ENCODE assay signal across 10 cellular contexts in the genomic region with DNA sequence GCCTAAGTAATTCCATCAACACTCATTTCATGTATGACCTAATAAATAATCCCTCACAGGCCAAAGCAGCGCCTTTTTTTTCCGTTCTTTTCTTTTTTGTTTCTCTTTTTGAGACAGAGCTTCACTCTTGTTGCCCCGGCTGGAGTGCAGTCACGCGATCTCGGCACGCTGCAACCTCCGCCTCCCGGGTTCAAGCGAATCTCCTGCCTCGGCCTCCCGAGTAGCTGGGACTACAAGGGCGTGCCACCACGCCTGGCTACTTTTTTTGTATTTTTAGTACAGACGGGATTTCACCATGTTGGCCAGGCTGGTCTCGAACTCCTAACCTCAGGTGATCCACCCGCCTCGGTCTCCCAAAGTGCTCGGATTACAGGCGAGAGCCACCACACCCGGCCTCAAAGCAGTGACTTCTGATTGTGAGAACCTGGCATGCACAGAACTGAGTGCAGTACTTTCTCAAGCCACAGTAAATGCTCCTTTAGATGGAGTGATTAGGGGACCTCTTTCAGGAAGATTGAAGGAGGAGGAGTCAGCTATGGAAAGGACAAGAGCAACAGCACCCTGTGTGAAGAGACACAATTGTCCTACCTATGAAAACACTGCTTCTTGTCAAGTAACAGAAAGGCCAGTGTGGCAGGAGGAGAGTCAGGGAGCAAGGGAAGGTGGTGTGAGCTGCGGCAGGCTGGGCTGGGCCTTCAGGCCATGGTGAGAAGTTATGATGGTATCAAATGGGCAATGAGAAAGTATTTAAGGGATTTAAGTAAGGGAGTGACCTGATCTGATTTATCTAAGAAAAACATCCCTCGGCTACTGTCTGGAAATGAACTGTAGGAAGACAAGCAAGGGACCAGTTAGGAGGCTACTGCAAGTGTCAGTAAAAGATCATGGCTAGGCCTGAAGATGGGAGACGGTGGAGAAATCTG. TPM values are rescaled to one million over a fixed set of nuclear protein-coding genes. Genes with fewer than 3 reads are reported as not detected.
A peak's percentile ranks its signal among the peaks of the same experiment; 100 is the strongest.
DNase-seq lines count a peak whose midpoint lies in the region; ATAC-seq and TF ChIP-seq lines count a peak whose summit lies in the region.
"Had no signal": no experiment of that assay in that cellular context is flagged by ENCODE, and none has a peak within 500 bp of the region (broad histone marks: within the 10 kb centered on the region; RNA-seq: fewer than 3 reads in every experiment).

No MANE protein-coding gene starts in this region.

- no peaks in the 10 kb centered on the region for H3K9me3 Mint-ChIP-seq in activated T-cell treated with anti-CD3 and anti-CD28 coated beads, Interleukin-2, amount 50 U/mL, for 72 hours
- no peaks in the 10 kb centered on the region for H3K9me3 Mint-ChIP-seq in T-cell
- no peaks in the 10 kb centered on the region for H3K9me3 Mint-ChIP-seq in stimulated activated memory B cell treated with anti-CD40 and anti-IgM and Interleukin-4, amounts not matched to agents 10 μg/mL and 1 μg/mL and 100 μg/mL, for 72 hours

- H3K27ac Mint-ChIP-seq in activated T-cell treated with anti-CD3 and anti-CD28 coated beads, Interleukin-2, amount 50 U/mL, for 72 hours = no peak overlapping the region
- H3K27ac Mint-ChIP-seq in T-cell = peak overlapping the region in 1 of 2 donors; percentile 45
- peak overlapping the region; percentile 99 for H3K27ac Mint-ChIP-seq in stimulated activated memory B cell treated with anti-CD40 and anti-IgM and Interleukin-4, amounts not matched to agents 10 μg/mL and 1 μg/mL and 100 μg/mL, for 72 hours

- no peak for TF ChIP-seq POLR2A in erythroblast (IDR thresholded peaks at IDR 0.05; ENCODE audit: low read length)

- no peak for DNase-seq in activated T-cell treated with anti-CD3 and anti-CD28 coated beads, Interleukin-2, amount 50 U/mL, for 72 hours
- DNase-seq in activated T-cell treated with anti-CD3 and anti-CD28 coated beads, Interleukin-2, amount 50 U/mL, for 1 hour = no peak
- DNase-seq in T-cell (no peak), erythroblast (lab: John Stamatoyannopoulos, UW) (peak; percentile 19 to 33), left lung (no peak), GM03348 (ENCODE audit: low spot score) (no peak)
- DNase-seq: NCI-H2081 treated with DMSO at 0.1 percent for 48 hours, tibial artery had no signal

- no peak for TF ChIP-seq CTCF in left lung (IDR thresholded peaks at IDR 0.05)

- peaks cover 0 to 5% of the 10 kb centered on the region in 2 donors for H3K36me3 Mint-ChIP-seq in activated T-cell treated with anti-CD3 and anti-CD28 coated beads, Interleukin-2, amount 50 U/mL, for 72 hours (ENCODE audit: insufficient read depth in 2 of 2)
- H3K36me3 Mint-ChIP-seq in T-cell = peaks cover under 1% of the 10 kb centered on the region
- peaks cover 6% of the 10 kb centered on the region for H3K36me3 Mint-ChIP-seq in stimulated activated memory B cell treated with anti-CD40 and anti-IgM and Interleukin-4, amounts not matched to agents 10 μg/mL and 1 μg/mL and 100 μg/mL, for 72 hours

- H3K4me3 ChIP-seq in left lung = no peak overlapping the region

- H3K27ac ChIP-seq in left lung = no peak overlapping the region

- H3K9me3 ChIP-seq in left lung = no peaks in the 10 kb centered on the region
- H3K9me3 ChIP-seq: tibial artery had no signal

- intact Hi-C loops in left lung (cut with DNase I) = no loop called here

- H3K36me3 ChIP-seq in left lung = no peaks in the 10 kb centered on the region
- H3K36me3 ChIP-seq: tibial artery had no signal

- H3K4me1 Mint-ChIP-seq in activated T-cell treated with anti-CD3 and anti-CD28 coated beads, Interleukin-2, amount 50 U/mL, for 72 hours (ENCODE audit: low read depth) = peaks cover 31% of the 10 kb centered on the region
- H3K4me1 Mint-ChIP-seq in T-cell = peaks cover 21 to 30% (median 29%) of the 10 kb centered on the region in 3 donors
- H3K4me1 Mint-ChIP-seq in stimulated activated memory B cell treated with anti-CD40 and anti-IgM and Interleukin-4, amounts not matched to agents 10 μg/mL and 1 μg/mL and 100 μg/mL, for 72 hours = peaks cover 25% of the 10 kb centered on the region

- no peaks in the 10 kb centered on the region for H3K27me3 Mint-ChIP-seq in activated T-cell treated with anti-CD3 and anti-CD28 coated beads, Interleukin-2, amount 50 U/mL, for 72 hours (ENCODE audit: low read depth)
- H3K27me3 Mint-ChIP-seq in T-cell = no peaks in the 10 kb centered on the region
- H3K27me3 Mint-ChIP-seq in stimulated activated memory B cell treated with anti-CD40 and anti-IgM and Interleukin-4, amounts not matched to agents 10 μg/mL and 1 μg/mL and 100 μg/mL, for 72 hours = no peaks in the 10 kb centered on the region

- POLR2A ChIA-PET in T-cell (lab: Charles Lee) = interaction anchor here in 1 of 2 donors (0.6 to 0.7 kb wide), 2 partner anchors 47 to 86 kb away, joined by 3 read pairs; no protein-coding TSS in a partner anchor

- H3K4me3 Mint-ChIP-seq in activated T-cell treated with anti-CD3 and anti-CD28 coated beads, Interleukin-2, amount 50 U/mL, for 72 hours = peak overlapping the region; percentile 2 to 92
- peak overlapping the region; percentile 52 to 85 (median 64) for H3K4me3 Mint-ChIP-seq in T-cell
- peak overlapping the region; percentile 39 for H3K4me3 Mint-ChIP-seq in stimulated activated memory B cell treated with anti-CD40 and anti-IgM and Interleukin-4, amounts not matched to agents 10 μg/mL and 1 μg/mL and 100 μg/mL, for 72 hours

- H3K27me3 ChIP-seq in left lung = no peaks in the 10 kb centered on the region
- H3K27me3 ChIP-seq: tibial artery had no signal

- ATAC-seq in activated T-cell treated with anti-CD3 and anti-CD28 coated beads, Interleukin-2, amount 50 U/mL, for 72 hours (replicated peaks in 1 of 2) = no peak
- ATAC-seq in T-cell (replicated peaks in 1 of 4) (no peak), left lung (no peak), HG03045 (IDR thresholded peaks at IDR 0.05; ENCODE audit: unreplicated experiment) (no peak)
- no peak for ATAC-seq in stimulated activated memory B cell treated with anti-CD40 and anti-IgM and Interleukin-4, amounts not matched to agents 10 μg/mL and 1 μg/mL and 100 μg/mL, for 72 hours

- peaks cover 0 to 29% of the 10 kb centered on the region in 2 donors for H3K4me1 ChIP-seq in left lung

- CTCF ChIA-PET in T-cell (lab: Charles Lee) = interaction anchor here (0.6 to 1.1 kb wide), 3 partner anchors 16 to 313 kb away, joined by 3 to 4 read pairs (median 3); no protein-coding TSS in a partner anchor

RNA-seq across cellular contexts. Expression of gene SCAF8, which starts 1.7 kb away (rescaled TPM):
- total RNA-seq in activated T-cell treated with anti-CD3 and anti-CD28 coated beads, Interleukin-2, amount 50 U/mL, for 72 hours = 10 to 100 TPM; 40.2 to 45.0 TPM
- total RNA-seq in T-cell = 10 to 100 TPM; 53.1 to 61.1 (median 55.2) TPM
- total RNA-seq in left lung = 10 to 100 TPM; 34.3 to 34.7 TPM

Comparison
In these comparisons a context has a peak if more than half of its experiments do, and no peak if none do; other contexts are left out.
1. DNase-seq: peak in erythroblast (2 of 2); none in activated T-cell treated with anti-CD3 and anti-CD28 coated beads, Interleukin-2, amount 50 U/mL, for 72 hours (0 of 2), activated T-cell treated with anti-CD3 and anti-CD28 coated beads, Interleukin-2, amount 50 U/mL, for 1 hour (single experiment), T-cell (0 of 34), left lung (0 of 2) and GM03348 (single experiment).
2. Peak in every context shown above with its lines, with median percentiles within 50 percentile points of each other: H3K4me3 Mint-ChIP-seq.